Comparison of ENCODE assay signal across 1 cellular context in genomic region chr2:55109219-55109891, GRCh38.
TF ChIP-seq lines count a peak whose summit lies in the region.

No MANE protein-coding gene starts in this region.

TF ChIP-seq in K562, 482 proteins besides CTCF, POLR2A, EP300 and RAD21 (continues in another document):
- TF ChIP-seq ZBTB12 (CRISPR knock-in tag; IDR thresholded peaks at IDR 0.05) (no peak), ZMIZ1 (IDR thresholded peaks at IDR 0.05; ENCODE audit: low read depth in 2 of 2, low read length in 2 of 2) (no peak), ZNF444 (CRISPR knock-in tag; IDR thresholded peaks at IDR 0.05) (no peak), MBD1 (CRISPR knock-in tag; IDR thresholded peaks at IDR 0.05) (no peak), GABPB2 (CRISPR knock-in tag; conservative IDR thresholded peaks at IDR 0.05) (no peak), ZNF583 (CRISPR knock-in tag; IDR thresholded peaks at IDR 0.05) (no peak), ZNF592 (IDR thresholded peaks at IDR 0.05) (peak; percentile 78), HMGXB4 (CRISPR knock-in tag; IDR thresholded peaks at IDR 0.05) (no peak), ZFP91 (CRISPR knock-in tag; IDR thresholded peaks at IDR 0.05) (no peak), RREB1 (CRISPR knock-in tag; IDR thresholded peaks at IDR 0.05) (no peak), MTA2 (IDR thresholded peaks at IDR 0.05; ENCODE audit: low read depth) (no peak), TRIM25 (IDR thresholded peaks at IDR 0.05; ENCODE audit: borderline replicate concordance) (no peak), SMARCE1 (IDR thresholded peaks at IDR 0.05) (no peak), RNF2 (IDR thresholded peaks at IDR 0.05) (no peak), PCBP2 (IDR thresholded peaks at IDR 0.05; ENCODE audit: low read depth, low read length, poor library complexity, severe bottlenecking) (no peak), DDX20 (tag; IDR thresholded peaks at IDR 0.05; ENCODE audit: low read depth) (no peak; the same call in 1 of the 2 replicates), ARID1B (IDR thresholded peaks at IDR 0.05) (peak; percentile 47; the same call in 1 of the 2 replicates), RBBP5 (IDR thresholded peaks at IDR 0.05; ENCODE audit: borderline replicate concordance, insufficient read depth, low read length, poor library complexity, severe bottlenecking) (no peak), TCF7 (IDR thresholded peaks at IDR 0.05; ENCODE audit: borderline replicate concordance) (no peak), DPF2 (IDR thresholded peaks at IDR 0.05) (0 out of 2 replicates have a peak, but pooled peaks have one; percentile 13), STAT5A (IDR thresholded peaks at IDR 0.05; ENCODE audit: borderline replicate concordance, low read length) (no peak), ESRRB (CRISPR knock-in tag; IDR thresholded peaks at IDR 0.05; ENCODE audit: borderline replicate concordance) (no peak), RBFOX2 (IDR thresholded peaks at IDR 0.05; ENCODE audit: low read depth, low read length) (no peak), ATF3 (IDR thresholded peaks at IDR 0.05) (peak; percentile 54; the same call in 1 of the 2 replicates), ATF3 (CRISPR knock-in tag; conservative IDR thresholded peaks at IDR 0.05) (no peak), MEIS2 (IDR thresholded peaks at IDR 0.05; ENCODE audit: partially characterized antibody) (peak; percentile 57), NCOR1 (IDR thresholded peaks at IDR 0.05) (no peak), EGR1 (conservative IDR thresholded peaks at IDR 0.05) (no peak), SMARCA4 (IDR thresholded peaks at IDR 0.05) (peak; percentile 32; the same call in 1 of the 2 replicates)
